Comparison of ENCODE assay signal across 1 cellular context in the genomic region with DNA sequence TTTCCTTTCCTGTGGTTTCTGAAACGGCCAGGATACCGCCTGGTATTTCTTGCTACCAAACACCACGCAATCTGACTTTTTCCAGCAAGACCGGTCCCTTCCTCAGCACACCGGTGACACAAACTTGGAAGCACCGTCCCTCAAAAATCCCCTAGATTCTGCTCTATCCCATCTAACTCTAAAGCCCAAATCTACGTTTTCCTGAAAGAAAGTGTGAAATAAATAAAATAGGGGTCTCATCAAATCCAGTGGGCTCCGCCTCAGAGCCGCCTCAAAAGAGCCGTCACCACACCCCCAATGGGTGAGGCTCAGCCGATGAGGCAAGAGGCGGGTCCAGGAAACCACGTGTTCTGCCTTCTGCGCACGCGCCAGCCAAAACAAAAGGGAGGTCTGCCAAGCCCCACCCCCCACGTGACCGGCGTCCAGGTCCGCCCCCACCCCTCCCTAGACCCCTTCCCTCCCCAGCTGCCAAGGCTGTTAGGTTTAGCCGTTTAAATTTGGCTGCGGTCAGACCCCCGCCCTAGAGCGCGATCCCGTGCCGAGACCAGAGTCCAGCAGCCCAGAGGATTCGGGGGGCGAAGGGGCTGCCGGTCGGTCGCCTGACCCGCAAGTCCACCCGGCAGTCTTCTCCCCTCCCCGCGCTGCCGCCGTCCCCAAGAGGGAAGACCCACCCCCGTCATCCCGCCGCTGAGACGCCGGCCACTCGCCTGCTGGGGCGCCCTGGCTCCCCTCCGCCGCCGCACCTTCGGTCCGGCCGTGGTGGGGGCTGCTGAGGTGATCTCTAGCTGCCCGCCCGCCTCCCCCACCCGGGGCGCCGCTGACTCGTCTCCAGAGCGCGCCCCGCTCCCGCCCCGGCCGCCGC.
TF ChIP-seq lines count a peak whose summit lies in the region.

No MANE protein-coding gene starts in this region.

TF ChIP-seq in GM12878, 131 proteins besides CTCF, POLR2A, EP300 and RAD21 (continued from another document):
- TF ChIP-seq, protein P1, sequence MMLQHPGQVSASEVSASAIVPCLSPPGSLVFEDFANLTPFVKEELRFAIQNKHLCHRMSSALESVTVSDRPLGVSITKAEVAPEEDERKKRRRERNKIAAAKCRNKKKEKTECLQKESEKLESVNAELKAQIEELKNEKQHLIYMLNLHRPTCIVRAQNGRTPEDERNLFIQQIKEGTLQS (IDR thresholded peaks at IDR 0.05; ENCODE audit: borderline replicate concordance, extremely low read depth, low read depth, low read length): peak; percentile 88
- TF ChIP-seq IKZF2 (IDR thresholded peaks at IDR 0.05) (peak in 1 of 2 experiments; percentile 40; a peak in 1 of 4 replicates), CBX3 (IDR thresholded peaks at IDR 0.05; ENCODE audit: borderline replicate concordance, low read depth) (no peak), NBN (IDR thresholded peaks at IDR 0.05) (peak; percentile 66; the same call in 1 of the 2 replicates), MEF2B (IDR thresholded peaks at IDR 0.05; ENCODE audit: partially characterized antibody, poor library complexity, severe bottlenecking) (peak; percentile 24), CBX5 (IDR thresholded peaks at IDR 0.05; ENCODE audit: low read depth) (no peak), BHLHE40 (IDR thresholded peaks at IDR 0.05; ENCODE audit: borderline replicate concordance in 1 of 2, low read depth in 2 of 2, low read length in 1 of 2) (peak; percentile 66 to 87; a peak in 3 of 4 replicates)
- TF ChIP-seq, protein P2, sequence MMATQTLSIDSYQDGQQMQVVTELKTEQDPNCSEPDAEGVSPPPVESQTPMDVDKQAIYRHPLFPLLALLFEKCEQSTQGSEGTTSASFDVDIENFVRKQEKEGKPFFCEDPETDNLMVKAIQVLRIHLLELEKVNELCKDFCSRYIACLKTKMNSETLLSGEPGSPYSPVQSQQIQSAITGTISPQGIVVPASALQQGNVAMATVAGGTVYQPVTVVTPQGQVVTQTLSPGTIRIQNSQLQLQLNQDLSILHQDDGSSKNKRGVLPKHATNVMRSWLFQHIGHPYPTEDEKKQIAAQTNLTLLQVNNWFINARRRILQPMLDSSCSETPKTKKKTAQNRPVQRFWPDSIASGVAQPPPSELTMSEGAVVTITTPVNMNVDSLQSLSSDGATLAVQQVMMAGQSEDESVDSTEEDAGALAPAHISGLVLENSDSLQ (IDR thresholded peaks at IDR 0.05): no peak
